In genomic region chr17:48608494-48608834, GRCh38 we compare ENCODE assay signal across 25 cellular contexts. TPM values are rescaled to one million over a fixed set of nuclear protein-coding genes. Genes with fewer than 3 reads are reported as not detected.
A peak's percentile ranks its signal among the peaks of the same experiment; 100 is the strongest.
DNase-seq lines count a peak whose midpoint lies in the region; ATAC-seq, FAIRE-seq and TF ChIP-seq lines count a peak whose summit lies in the region.
"Had no signal": no experiment of that assay in that cellular context is flagged by ENCODE, and none has a peak within 500 bp of the region (broad histone marks: within the 10 kb centered on the region; RNA-seq: fewer than 3 reads in every experiment).

No MANE protein-coding gene starts in this region.

- H3K18ac ChIP-seq in IMR-90 (ENCODE audit: low read depth, low read length) = no peak overlapping the region

- no peak for DNase-seq in IMR-90
- DNase-seq in central memory CD8-positive, alpha-beta T cell (ENCODE audit: low spot score in 2 of 2) = no peak
- no peak for DNase-seq in neural crest cell (ENCODE audit: low read depth, low spot score)
- DNase-seq in HPDE6-E6E7 (ENCODE audit: extremely low spot score) = no peak
- DNase-seq in HepG2 (ENCODE audit: low spot score) = no peak
- no peak for DNase-seq in SKM-1 (lab: John Stamatoyannopoulos, UW; ENCODE audit: unreplicated experiment)
- DNase-seq: activated naive CD4-positive, alpha-beta T cell treated with anti-CD3 and anti-CD28 coated beads, Interleukin-2, amount 10 ng/mL, durations not matched to agents 7 days and 5 days; anterior cingulate cortex; H9; NCI-H1105 treated with DMSO at 0.1 percent for 48 hours; NCI-H2107; NCI-H446; stimulated activated CD8-positive, alpha-beta memory T cell treated with anti-CD3 and anti-CD28 coated beads, Interleukin-4, amount 100 ng/mL, for 48 hours; SW 1271; T1000; transverse colon had no signal

- peaks cover 31% of the 10 kb centered on the region for H3K4me1 Mint-ChIP-seq in central memory CD8-positive, alpha-beta T cell
- H3K4me1 Mint-ChIP-seq in neural crest cell = peaks cover 28% of the 10 kb centered on the region

- peaks cover 7% of the 10 kb centered on the region for H3K36me3 Mint-ChIP-seq in central memory CD8-positive, alpha-beta T cell (ENCODE audit: insufficient read depth)
- H3K36me3 Mint-ChIP-seq in neural crest cell (ENCODE audit: low read depth) = peaks cover 17% of the 10 kb centered on the region
- H3K36me3 Mint-ChIP-seq: activated naive CD4-positive, alpha-beta T cell treated with anti-CD3 and anti-CD28 coated beads, Interleukin-2, amount 10 ng/mL, durations not matched to agents 7 days and 5 days had no signal

- no TSS peak for BruUV-seq in IMR-90 (replicated peaks; lab: Mats Ljungman, UMichigan)
- BruUV-seq in HepG2 (replicated peaks; lab: Mats Ljungman, UMichigan) = no TSS peak

- POLR2A ChIA-PET in IMR-90 (lab: Charles Lee; ENCODE audit: unreplicated experiment) (interaction anchor here (1.0 kb wide), 1 partner anchor 21 kb away, joined by 4 read pairs; no protein-coding TSS in a partner anchor), HepG2 (lab: Yijun Ruan, JAX) (no interaction called here)

- H2BK120ac ChIP-seq in IMR-90 (ENCODE audit: low read depth, low read length) = no peak overlapping the region

- H3K79me1 ChIP-seq in IMR-90 (ENCODE audit: low read depth in 1 of 2, low read length in 2 of 2) = peaks cover 9 to 40% of the 10 kb centered on the region in 2 experiments; a peak in 3 of 4 replicates

- H3K4me3 Mint-ChIP-seq in central memory CD8-positive, alpha-beta T cell = peak overlapping the region; percentile 93
- H3K4me3 Mint-ChIP-seq in neural crest cell = peak overlapping the region; percentile 82
- H3K4me3 Mint-ChIP-seq: activated naive CD4-positive, alpha-beta T cell treated with anti-CD3 and anti-CD28 coated beads, Interleukin-2, amount 10 ng/mL, durations not matched to agents 7 days and 5 days; H9 had no signal

- no CpG with 5 or more reads among the region's 1 CpG for WGBS in IMR-90 (ENCODE audit: extremely low coverage in 2 of 2, insufficient read length in 1 of 2), 2 experiments
- 63% methylated on average over 1 of the region's 1 CpG for WGBS in HepG2 (ENCODE audit: low lambda C conversion rate)

- no peak overlapping the region for H2BK5ac ChIP-seq in IMR-90 (ENCODE audit: low read depth, low read length, poor library complexity, severe bottlenecking)

- TF ChIP-seq POLR2A in IMR-90 (IDR thresholded peaks at IDR 0.05; ENCODE audit: low read depth, low read length) (no peak), HepG2 (IDR thresholded peaks at IDR 0.05; ENCODE audit: insufficient read depth in 1 of 2, low read depth in 2 of 2, low read length in 2 of 2) (no peak)

- H3K23ac ChIP-seq in IMR-90 (ENCODE audit: low read depth, low read length) = peak overlapping the region; percentile 11; the same call in 1 of the 2 replicates

- H2AK9ac ChIP-seq in IMR-90 (replicated peaks; ENCODE audit: low read depth, low read length, poor library complexity) = no peak overlapping the region

- H2AK5ac ChIP-seq in IMR-90 (ENCODE audit: low read depth, low read length) = no peak overlapping the region

- H4K20me1 ChIP-seq in IMR-90 (ENCODE audit: insufficient read depth, low read length) = no peaks in the 10 kb centered on the region
- H4K20me1 ChIP-seq in HepG2 (ENCODE audit: insufficient read depth, low read length) = no peaks in the 10 kb centered on the region; the same call in 1 of the 2 replicates

- peaks cover 14% of the 10 kb centered on the region for H3K4me1 ChIP-seq in IMR-90 (ENCODE audit: control insufficient read depth, insufficient read depth, low read length)
- peaks cover 23% of the 10 kb centered on the region for H3K4me1 ChIP-seq in HepG2 (ENCODE audit: insufficient read depth, low read length)

- H3K27ac Mint-ChIP-seq in central memory CD8-positive, alpha-beta T cell (ENCODE audit: low read depth) = no peak overlapping the region
- no peak overlapping the region for H3K27ac Mint-ChIP-seq in neural crest cell (ENCODE audit: unreplicated experiment)
- H3K27ac Mint-ChIP-seq: activated naive CD4-positive, alpha-beta T cell treated with anti-CD3 and anti-CD28 coated beads, Interleukin-2, amount 10 ng/mL, durations not matched to agents 7 days and 5 days; H9; progenitor cell of endocrine pancreas had no signal

- H3K27ac ChIP-seq in IMR-90 (ENCODE audit: insufficient read depth, low read length) = no peak overlapping the region
- no peak overlapping the region for H3K27ac ChIP-seq in HepG2 (ENCODE audit: extremely low read length, insufficient read depth, low read length)
- H3K27ac ChIP-seq: HL-60, transverse colon had no signal

- no peak overlapping the region for H3K56ac ChIP-seq in IMR-90 (ENCODE audit: extremely low read depth, insufficient read depth, low read length)

- no peaks in the 10 kb centered on the region for H3K79me2 ChIP-seq in HepG2 (ENCODE audit: insufficient read depth, low read length)

- TF ChIP-seq RAD21 in IMR-90 (IDR thresholded peaks at IDR 0.05; ENCODE audit: low read length) (no peak), HepG2 (CRISPR knock-in tag; IDR thresholded peaks at IDR 0.05) (no peak)

- 0 out of 2 replicates have a peak, but pooled peaks cover 3% of the 10 kb centered on the region for H3K9me1 ChIP-seq in IMR-90 (ENCODE audit: insufficient read depth, low read length)

- H3K9ac ChIP-seq in IMR-90 (ENCODE audit: low read depth, low read length) (no peak overlapping the region), HepG2 (ENCODE audit: insufficient read depth, low read depth, low read length) (no peak overlapping the region)

- no peak overlapping the region for H3K4ac ChIP-seq in IMR-90 (ENCODE audit: low read depth, low read length)

- no peak for ATAC-seq in IMR-90 (ENCODE audit: low read depth)
- no peak for ATAC-seq in central memory CD8-positive, alpha-beta T cell (replicated peaks; ENCODE audit: extremely low read depth, poor library complexity, severe bottlenecking)
- no peak for ATAC-seq in HepG2
- ATAC-seq: GM12878, mucosa of descending colon had no signal

- in situ Hi-C loops in IMR-90 (cut with MboI; ENCODE audit: low sequenced_read_pairs) (no loop called here), HepG2 (cut with HindIII; ENCODE audit: extremely low pct_ligation_motif_present, low pct_unique_long_range_greater_than_20kb) (no loop called here)

- TF ChIP-seq EP300 in HepG2 (IDR thresholded peaks at IDR 0.05; ENCODE audit: low read depth in 2 of 2, low read length in 2 of 2) (no peak), HepG2 (CRISPR knock-in tag; IDR thresholded peaks at IDR 0.05; ENCODE audit: borderline replicate concordance) (no peak)

- no peak overlapping the region for H3K14ac ChIP-seq in IMR-90 (replicated peaks; ENCODE audit: low read depth, low read length)

- no peak overlapping the region for H4K91ac ChIP-seq in IMR-90 (ENCODE audit: insufficient read depth, low read depth, low read length)

- CTCF ChIA-PET in IMR-90 (lab: Yijun Ruan, JAX) = interaction anchor here (0.6 to 1.6 kb wide), 2 partner anchors 10 to 205 kb away, joined by 3 read pairs; no protein-coding TSS in a partner anchor
- CTCF ChIA-PET in HepG2 (lab: Yijun Ruan, JAX; ENCODE audit: low intra/inter-chr PET ratio, low total read pairs) = no interaction called here

- dilution Hi-C loops in IMR-90 (cut with HindIII; ENCODE audit: low sequenced_read_pairs, unreplicated experiment) = no loop called here

- H3K36me3 ChIP-seq in IMR-90 (ENCODE audit: control insufficient read depth, insufficient read depth, low read length) (peaks cover 7% of the 10 kb centered on the region), HepG2 (replicated peaks in 1 of 2; ENCODE audit: control insufficient read depth in 1 of 2, insufficient read depth in 2 of 2, low read length in 2 of 2) (no peaks in the 10 kb centered on the region)
- H3K36me3 ChIP-seq: transverse colon had no signal

- H4K8ac ChIP-seq in IMR-90 (ENCODE audit: low read depth in 2 of 2, low read length in 2 of 2) = no peak overlapping the region

- no peak for FAIRE-seq in HepG2 (lab: Jason Lieb, UNC)
- FAIRE-seq: D721Med, islet of Langerhans had no signal

- TF ChIP-seq CTCF in IMR-90 (conservative IDR thresholded peaks at IDR 0.05; ENCODE audit: low read depth, low read length) = no peak
- TF ChIP-seq CTCF in neural crest cell (conservative IDR thresholded peaks at IDR 0.05) = no peak
- TF ChIP-seq CTCF in HepG2 (CRISPR knock-in tag; IDR thresholded peaks at IDR 0.05) = no peak

- no peak overlapping the region for H2BK20ac ChIP-seq in IMR-90 (ENCODE audit: low read depth, low read length)

- H2AFZ ChIP-seq in IMR-90 (replicated peaks; ENCODE audit: low read length, poor library complexity) (no peak overlapping the region), HepG2 (ENCODE audit: low read length) (no peak overlapping the region)

- peaks cover 84% of the 10 kb centered on the region for H3K27me3 Mint-ChIP-seq in central memory CD8-positive, alpha-beta T cell
- H3K27me3 Mint-ChIP-seq in neural crest cell (ENCODE audit: low read depth) = peaks cover 100% of the 10 kb centered on the region

- intact Hi-C loops in IMR-90 (cut with micrococcal nuclease) = no loop called here
- intact Hi-C loops in HepG2 (cut with micrococcal nuclease; ENCODE audit: unreplicated experiment) = no loop called here

- H3K9me3 Mint-ChIP-seq in central memory CD8-positive, alpha-beta T cell = no peaks in the 10 kb centered on the region
- no peaks in the 10 kb centered on the region for H3K9me3 Mint-ChIP-seq in neural crest cell
- H3K9me3 Mint-ChIP-seq: activated naive CD4-positive, alpha-beta T cell treated with anti-CD3 and anti-CD28 coated beads, Interleukin-2, amount 10 ng/mL, durations not matched to agents 7 days and 5 days had no signal

- H3K27me3 ChIP-seq in IMR-90 (ENCODE audit: control insufficient read depth, insufficient read depth, low read length) = no peaks in the 10 kb centered on the region
- H3K27me3 ChIP-seq in HepG2 (ENCODE audit: control insufficient read depth in 1 of 2, insufficient read depth in 2 of 2, low read length in 2 of 2) = peaks cover 23 to 95% of the 10 kb centered on the region in 2 experiments; a peak in 4 of 5 replicates

- H3K4me3 ChIP-seq in IMR-90 (ENCODE audit: insufficient read depth, low read depth, low read length) (no peak overlapping the region), HepG2 (replicated peaks in 1 of 3; ENCODE audit: insufficient read depth in 1 of 3, low read depth in 2 of 3, low read length in 3 of 3) (no peak overlapping the region)
- H3K4me3 ChIP-seq: GM12878, mucosa of descending colon, transverse colon had no signal

- H4K5ac ChIP-seq in IMR-90 (ENCODE audit: low read depth, low read length) = no peak overlapping the region

- H3K9me3 ChIP-seq in IMR-90 (ENCODE audit: control insufficient read depth, insufficient read depth, low read length) (no peaks in the 10 kb centered on the region), HepG2 (ENCODE audit: low read length) (no peaks in the 10 kb centered on the region)
- H3K9me3 ChIP-seq: mucosa of descending colon, transverse colon had no signal

- H3K4me2 ChIP-seq in IMR-90 (ENCODE audit: low read depth, low read length) (no peak overlapping the region; the same call in 1 of the 2 replicates), HepG2 (ENCODE audit: low read depth, low read length) (no peak overlapping the region)

- no peak overlapping the region for H2BK15ac ChIP-seq in IMR-90 (ENCODE audit: low read depth, low read length)

RNA-seq across cellular contexts. Expression of gene HOXB7, which starts 2.4 kb away (rescaled TPM):
- total RNA-seq in IMR-90 (2012; rRNA removed) = 1.8 and 3.3 TPM in 2 replicates
- 6.7 and 7.5 TPM in 2 replicates for polyA plus RNA-seq in IMR-90 (2012; rRNA removed)
- polyA plus RNA-seq in IMR-90 (2012; cell fraction: cytosol; rRNA removed) = 5.2 and 6.4 TPM in 2 replicates
- 1.8 and 2.6 TPM in 2 replicates for polyA plus RNA-seq in IMR-90 (2012; cell fraction: nucleus; rRNA removed; ENCODE audit: low replicate concordance)
- 8.5 and 11.4 TPM in 2 replicates for total RNA-seq in neural crest cell
- not detected in 2 replicates for total RNA-seq in HepG2 (2016; rRNA removed; fragmentation: Illumina TruSeq; extraction: Trizol)
- not detected in 2 replicates for total RNA-seq in HepG2 (2016; cell fraction: cytosol; rRNA removed; fragmentation: Illumina TruSeq; extraction: Trizol; ENCODE audit: low read depth)
- total RNA-seq in HepG2 (2016; cell fraction: insoluble cytoplasmic fraction; rRNA removed; fragmentation: Illumina TruSeq; extraction: Trizol) = not detected in 2 replicates
- total RNA-seq in HepG2 (2016; cell fraction: membrane; rRNA removed; fragmentation: Illumina TruSeq; extraction: Trizol) = not detected in 2 replicates
- total RNA-seq in HepG2 (2016; cell fraction: nucleus; rRNA removed; fragmentation: Illumina TruSeq; extraction: Trizol) = not detected in 2 replicates
- polyA plus RNA-seq in HepG2 (2011; rRNA removed) = 0.04 and 0.08 TPM in 2 replicates
- not detected in 2 replicates for polyA plus RNA-seq in HepG2 (2011; cell fraction: cytosol; rRNA removed)
- polyA plus RNA-seq in HepG2 (2011; cell fraction: nucleus; rRNA removed) = not detected in 2 replicates
- polyA plus RNA-seq in HepG2 (2012) = not detected in 2 replicates
- polyA plus RNA-seq in HepG2 (2016; cell fraction: cytosol; fragmentation: Illumina TruSeq; extraction: Trizol; ENCODE audit: low read depth) = not detected in 2 replicates
- polyA plus RNA-seq in HepG2 (2016; cell fraction: insoluble cytoplasmic fraction; fragmentation: Illumina TruSeq; extraction: Trizol; ENCODE audit: low read depth) = not detected in 2 replicates
- not detected in 2 replicates for polyA plus RNA-seq in HepG2 (2016; cell fraction: membrane; fragmentation: Illumina TruSeq; extraction: Trizol; ENCODE audit: low read depth)
- not detected in 2 replicates for polyA plus RNA-seq in HepG2 (2016; cell fraction: nucleus; fragmentation: Illumina TruSeq; extraction: Trizol; ENCODE audit: insufficient read depth, low read depth)
- 8.9 TPM in 1 of 2 replicates, not detected in the other for polyA minus RNA-seq in HepG2 (2011; rRNA and poly(A)+ RNA removed; ENCODE audit: low replicate concordance)
- not detected in 2 replicates for polyA minus RNA-seq in HepG2 (2011; cell fraction: cytosol; rRNA and poly(A)+ RNA removed)
- polyA minus RNA-seq in HepG2 (2011; cell fraction: nucleus; rRNA and poly(A)+ RNA removed) = not detected in 2 replicates
- total RNA-seq: H9, MCF 10A had no signal
- polyA plus RNA-seq: IgD-negative memory B cell had no signal

RNA-seq across cellular contexts. Expression of gene HOXB6, which starts 3.7 kb away (rescaled TPM):
- total RNA-seq in IMR-90 (2012; rRNA removed) (11.1 and 11.9 TPM in 2 replicates), neural crest cell (9.6 and 11.5 TPM in 2 replicates), HepG2 (2016; rRNA removed; fragmentation: Illumina TruSeq; extraction: Trizol) (not detected in 2 replicates)
- polyA plus RNA-seq in IMR-90 (2012; rRNA removed) (42.2 and 48.1 TPM in 2 replicates), HepG2 (2011; rRNA removed) (not detected in 2 replicates)
- 66.4 and 75.0 TPM in 2 replicates for polyA plus RNA-seq in IMR-90 (2012; cell fraction: cytosol; rRNA removed)
- polyA plus RNA-seq in IMR-90 (2012; cell fraction: nucleus; rRNA removed; ENCODE audit: low replicate concordance) = 27.7 and 38.2 TPM in 2 replicates
- total RNA-seq in HepG2 (2016; cell fraction: cytosol; rRNA removed; fragmentation: Illumina TruSeq; extraction: Trizol; ENCODE audit: low read depth) = not detected in 2 replicates
- total RNA-seq in HepG2 (2016; cell fraction: insoluble cytoplasmic fraction; rRNA removed; fragmentation: Illumina TruSeq; extraction: Trizol) = not detected in 2 replicates
- total RNA-seq in HepG2 (2016; cell fraction: membrane; rRNA removed; fragmentation: Illumina TruSeq; extraction: Trizol) = not detected in 2 replicates
- not detected in 2 replicates for total RNA-seq in HepG2 (2016; cell fraction: nucleus; rRNA removed; fragmentation: Illumina TruSeq; extraction: Trizol)
- polyA plus RNA-seq in HepG2 (2011; cell fraction: cytosol; rRNA removed) = not detected in 2 replicates
- not detected in 2 replicates for polyA plus RNA-seq in HepG2 (2011; cell fraction: nucleus; rRNA removed)
- polyA plus RNA-seq in HepG2 (2012) = not detected in 2 replicates
- not detected in 2 replicates for polyA plus RNA-seq in HepG2 (2016; cell fraction: cytosol; fragmentation: Illumina TruSeq; extraction: Trizol; ENCODE audit: low read depth)
- polyA plus RNA-seq in HepG2 (2016; cell fraction: insoluble cytoplasmic fraction; fragmentation: Illumina TruSeq; extraction: Trizol; ENCODE audit: low read depth) = not detected in 2 replicates
- polyA plus RNA-seq in HepG2 (2016; cell fraction: membrane; fragmentation: Illumina TruSeq; extraction: Trizol; ENCODE audit: low read depth) = not detected in 2 replicates
- not detected in 2 replicates for polyA plus RNA-seq in HepG2 (2016; cell fraction: nucleus; fragmentation: Illumina TruSeq; extraction: Trizol; ENCODE audit: insufficient read depth, low read depth)
- 3.5 TPM in 1 of 2 replicates, not detected in the other for polyA minus RNA-seq in HepG2 (2011; rRNA and poly(A)+ RNA removed; ENCODE audit: low replicate concordance)
- not detected in 2 replicates for polyA minus RNA-seq in HepG2 (2011; cell fraction: cytosol; rRNA and poly(A)+ RNA removed)
- polyA minus RNA-seq in HepG2 (2011; cell fraction: nucleus; rRNA and poly(A)+ RNA removed) = not detected in 2 replicates
- total RNA-seq: H9, MCF 10A had no signal
- polyA plus RNA-seq: IgD-negative memory B cell had no signal

RNA-seq across cellular contexts. Expression of gene HOXB8, which starts 6.6 kb away (rescaled TPM):
- total RNA-seq in IMR-90 (2012; rRNA removed) (0.54 and 0.56 TPM in 2 replicates), neural crest cell (19.7 and 22.9 TPM in 2 replicates), HepG2 (2016; rRNA removed; fragmentation: Illumina TruSeq; extraction: Trizol) (not detected in 2 replicates)
- polyA plus RNA-seq in IMR-90 (2012; rRNA removed) (5.3 and 6.2 TPM in 2 replicates), HepG2 (2011; rRNA removed) (not detected in 2 replicates)
- 2.2 and 6.0 TPM in 2 replicates for polyA plus RNA-seq in IMR-90 (2012; cell fraction: cytosol; rRNA removed)
- polyA plus RNA-seq in IMR-90 (2012; cell fraction: nucleus; rRNA removed; ENCODE audit: low replicate concordance) = 3.2 and 4.6 TPM in 2 replicates
- total RNA-seq in HepG2 (2016; cell fraction: cytosol; rRNA removed; fragmentation: Illumina TruSeq; extraction: Trizol; ENCODE audit: low read depth) = not detected in 2 replicates
- not detected in 2 replicates for total RNA-seq in HepG2 (2016; cell fraction: insoluble cytoplasmic fraction; rRNA removed; fragmentation: Illumina TruSeq; extraction: Trizol)
- total RNA-seq in HepG2 (2016; cell fraction: membrane; rRNA removed; fragmentation: Illumina TruSeq; extraction: Trizol) = not detected in 2 replicates
- not detected in 2 replicates for total RNA-seq in HepG2 (2016; cell fraction: nucleus; rRNA removed; fragmentation: Illumina TruSeq; extraction: Trizol)
- not detected in 2 replicates for polyA plus RNA-seq in HepG2 (2011; cell fraction: cytosol; rRNA removed)
- polyA plus RNA-seq in HepG2 (2011; cell fraction: nucleus; rRNA removed) = not detected in 2 replicates
- polyA plus RNA-seq in HepG2 (2012) = not detected in 2 replicates
- not detected in 2 replicates for polyA plus RNA-seq in HepG2 (2016; cell fraction: cytosol; fragmentation: Illumina TruSeq; extraction: Trizol; ENCODE audit: low read depth)
- polyA plus RNA-seq in HepG2 (2016; cell fraction: insoluble cytoplasmic fraction; fragmentation: Illumina TruSeq; extraction: Trizol; ENCODE audit: low read depth) = not detected in 2 replicates
- polyA plus RNA-seq in HepG2 (2016; cell fraction: membrane; fragmentation: Illumina TruSeq; extraction: Trizol; ENCODE audit: low read depth) = not detected in 2 replicates
- polyA plus RNA-seq in HepG2 (2016; cell fraction: nucleus; fragmentation: Illumina TruSeq; extraction: Trizol; ENCODE audit: insufficient read depth, low read depth) = not detected in 2 replicates
- 0.19 TPM in 1 of 2 replicates, not detected in the other for polyA minus RNA-seq in HepG2 (2011; rRNA and poly(A)+ RNA removed; ENCODE audit: low replicate concordance)
- not detected in 2 replicates for polyA minus RNA-seq in HepG2 (2011; cell fraction: cytosol; rRNA and poly(A)+ RNA removed)
- not detected in 2 replicates for polyA minus RNA-seq in HepG2 (2011; cell fraction: nucleus; rRNA and poly(A)+ RNA removed)
- total RNA-seq: cardiac septum, H9, MCF 10A had no signal
- polyA plus RNA-seq: GM12878, IgD-negative memory B cell had no signal

RNA-seq across cellular contexts. Expression of gene HOXB5, which starts 14.9 kb away (rescaled TPM):
- total RNA-seq in IMR-90 (2012; rRNA removed) = 0.54 and 0.56 TPM in 2 replicates
- polyA plus RNA-seq in IMR-90 (2012; rRNA removed) = 18.0 and 18.1 TPM in 2 replicates
- polyA plus RNA-seq in IMR-90 (2012; cell fraction: cytosol; rRNA removed) = 19.7 and 32.7 TPM in 2 replicates
- 13.4 and 16.5 TPM in 2 replicates for polyA plus RNA-seq in IMR-90 (2012; cell fraction: nucleus; rRNA removed; ENCODE audit: low replicate concordance)
- total RNA-seq in neural crest cell = 2.3 and 2.6 TPM in 2 replicates
- total RNA-seq in HepG2 (2016; rRNA removed; fragmentation: Illumina TruSeq; extraction: Trizol) = not detected in 2 replicates
- total RNA-seq in HepG2 (2016; cell fraction: cytosol; rRNA removed; fragmentation: Illumina TruSeq; extraction: Trizol; ENCODE audit: low read depth) = not detected in 2 replicates
- total RNA-seq in HepG2 (2016; cell fraction: insoluble cytoplasmic fraction; rRNA removed; fragmentation: Illumina TruSeq; extraction: Trizol) = not detected in 2 replicates
- total RNA-seq in HepG2 (2016; cell fraction: membrane; rRNA removed; fragmentation: Illumina TruSeq; extraction: Trizol) = not detected in 2 replicates
- not detected in 2 replicates for total RNA-seq in HepG2 (2016; cell fraction: nucleus; rRNA removed; fragmentation: Illumina TruSeq; extraction: Trizol)
- polyA plus RNA-seq in HepG2 (2011; rRNA removed) = not detected in 2 replicates
- polyA plus RNA-seq in HepG2 (2011; cell fraction: cytosol; rRNA removed) = not detected in 2 replicates
- polyA plus RNA-seq in HepG2 (2011; cell fraction: nucleus; rRNA removed) = not detected in 2 replicates
- polyA plus RNA-seq in HepG2 (2012) = not detected in 2 replicates
- not detected in 2 replicates for polyA plus RNA-seq in HepG2 (2016; cell fraction: cytosol; fragmentation: Illumina TruSeq; extraction: Trizol; ENCODE audit: low read depth)
- polyA plus RNA-seq in HepG2 (2016; cell fraction: insoluble cytoplasmic fraction; fragmentation: Illumina TruSeq; extraction: Trizol; ENCODE audit: low read depth) = not detected in 2 replicates
- not detected in 2 replicates for polyA plus RNA-seq in HepG2 (2016; cell fraction: membrane; fragmentation: Illumina TruSeq; extraction: Trizol; ENCODE audit: low read depth)
- not detected in 2 replicates for polyA plus RNA-seq in HepG2 (2016; cell fraction: nucleus; fragmentation: Illumina TruSeq; extraction: Trizol; ENCODE audit: insufficient read depth, low read depth)
- polyA minus RNA-seq in HepG2 (2011; rRNA and poly(A)+ RNA removed; ENCODE audit: low replicate concordance) = 0.49 TPM in 1 of 2 replicates, not detected in the other
- polyA minus RNA-seq in HepG2 (2011; cell fraction: cytosol; rRNA and poly(A)+ RNA removed) = not detected in 2 replicates
- polyA minus RNA-seq in HepG2 (2011; cell fraction: nucleus; rRNA and poly(A)+ RNA removed) = not detected in 2 replicates
- total RNA-seq: cardiac septum, GM12878, H9, MCF 10A had no signal
- polyA plus RNA-seq: GM12878, IgD-negative memory B cell had no signal

RNA-seq across cellular contexts. Expression of gene HOXB9, which starts 17.7 kb away (rescaled TPM):
- under 0.01 TPM in 1 of 2 replicates, not detected in the other for total RNA-seq in IMR-90 (2012; rRNA removed)
- polyA plus RNA-seq in IMR-90 (2012; rRNA removed) = 0.05 and 0.07 TPM in 2 replicates
- polyA plus RNA-seq in IMR-90 (2012; cell fraction: cytosol; rRNA removed) = 0.01 and 0.04 TPM in 2 replicates
- polyA plus RNA-seq in IMR-90 (2012; cell fraction: nucleus; rRNA removed; ENCODE audit: low replicate concordance) = 0.03 and 0.10 TPM in 2 replicates
- total RNA-seq in neural crest cell = 84.1 and 89.8 TPM in 2 replicates
- not detected in 2 replicates for total RNA-seq in HepG2 (2016; rRNA removed; fragmentation: Illumina TruSeq; extraction: Trizol)
- not detected in 2 replicates for total RNA-seq in HepG2 (2016; cell fraction: cytosol; rRNA removed; fragmentation: Illumina TruSeq; extraction: Trizol; ENCODE audit: low read depth)
- not detected in 2 replicates for total RNA-seq in HepG2 (2016; cell fraction: insoluble cytoplasmic fraction; rRNA removed; fragmentation: Illumina TruSeq; extraction: Trizol)
- not detected in 2 replicates for total RNA-seq in HepG2 (2016; cell fraction: membrane; rRNA removed; fragmentation: Illumina TruSeq; extraction: Trizol)
- total RNA-seq in HepG2 (2016; cell fraction: nucleus; rRNA removed; fragmentation: Illumina TruSeq; extraction: Trizol) = not detected in 2 replicates
- not detected in 2 replicates for polyA plus RNA-seq in HepG2 (2011; rRNA removed)
- 0.01 TPM in 1 of 2 replicates, not detected in the other for polyA plus RNA-seq in HepG2 (2011; cell fraction: cytosol; rRNA removed)
- polyA plus RNA-seq in HepG2 (2011; cell fraction: nucleus; rRNA removed) = not detected in 2 replicates
- polyA plus RNA-seq in HepG2 (2012) = not detected in 2 replicates
- not detected in 2 replicates for polyA plus RNA-seq in HepG2 (2016; cell fraction: cytosol; fragmentation: Illumina TruSeq; extraction: Trizol; ENCODE audit: low read depth)
- polyA plus RNA-seq in HepG2 (2016; cell fraction: insoluble cytoplasmic fraction; fragmentation: Illumina TruSeq; extraction: Trizol; ENCODE audit: low read depth) = not detected in 2 replicates
- not detected in 2 replicates for polyA plus RNA-seq in HepG2 (2016; cell fraction: membrane; fragmentation: Illumina TruSeq; extraction: Trizol; ENCODE audit: low read depth)
- polyA plus RNA-seq in HepG2 (2016; cell fraction: nucleus; fragmentation: Illumina TruSeq; extraction: Trizol; ENCODE audit: insufficient read depth, low read depth) = not detected in 2 replicates
- 0.06 and 0.49 TPM in 2 replicates for polyA minus RNA-seq in HepG2 (2011; rRNA and poly(A)+ RNA removed; ENCODE audit: low replicate concordance)
- polyA minus RNA-seq in HepG2 (2011; cell fraction: cytosol; rRNA and poly(A)+ RNA removed) = not detected in 2 replicates
- not detected in 2 replicates for polyA minus RNA-seq in HepG2 (2011; cell fraction: nucleus; rRNA and poly(A)+ RNA removed)
- total RNA-seq: cardiac septum, H9, progenitor cell of endocrine pancreas had no signal
- polyA plus RNA-seq: IgD-negative memory B cell had no signal

Comparison
In these comparisons a context has a peak if more than half of its experiments do, and no peak if none do; other contexts are left out.
1. RNA of gene HOXB6, which starts 3.7 kb away (total RNA-seq): 9.6 to 11.5 TPM in neural crest cell and 11.1 to 11.9 TPM in IMR-90; not detected in HepG2; every median in the first group is over 10 times any median in the second.
2. RNA of gene HOXB8, which starts 6.6 kb away (total RNA-seq): 19.7 to 22.9 TPM in neural crest cell; 0.54 to 0.56 TPM in IMR-90 and not detected in HepG2; every median in the first group is over 10 times any median in the second.